ENCODE assay signal across 16 cellular contexts in the genomic region with DNA sequence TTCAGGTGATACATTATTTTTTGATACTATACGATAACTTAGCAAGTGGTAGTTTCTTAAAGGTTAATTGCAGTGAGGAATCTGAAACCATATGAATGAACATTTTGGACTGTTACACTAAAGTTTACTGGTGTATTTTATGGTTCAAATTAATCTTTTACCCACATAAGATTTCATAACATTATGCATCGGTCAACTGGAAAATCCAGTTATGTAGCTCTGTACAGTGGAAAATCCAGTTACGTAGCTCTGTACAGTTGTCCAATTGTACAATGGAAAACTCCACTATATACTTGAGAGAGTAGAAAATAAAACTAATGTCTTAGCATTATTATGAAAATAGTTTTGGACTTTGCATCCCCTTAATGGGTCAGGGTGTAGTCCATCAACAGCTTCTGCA. TPM values are rescaled to one million over a fixed set of nuclear protein-coding genes. Genes with fewer than 3 reads are reported as not detected.
DNase-seq lines count a peak whose midpoint lies in the region; TF ChIP-seq lines count a peak whose summit lies in the region.
"Had no signal": no experiment of that assay in that cellular context is flagged by ENCODE, and none has a peak within 500 bp of the region (broad histone marks: within the 10 kb centered on the region; RNA-seq: fewer than 3 reads in every experiment).

No MANE protein-coding gene starts in this region.

- intact Hi-C loops in colonic mucosa (cut with DNase I): no loop called here

- H3K4me1 ChIP-seq in colonic mucosa: peaks cover 15% of the 10 kb centered on the region
- peaks cover 10% of the 10 kb centered on the region for H3K4me1 ChIP-seq in osteoblast (ENCODE audit: insufficient read depth, low read length)

- peak overlapping the region in 1 of 2 donors; percentile 32 for H3K9ac ChIP-seq in colonic mucosa (ENCODE audit: low read depth in 2 of 2, low read length in 2 of 2)

- H4K20me1 ChIP-seq in osteoblast (ENCODE audit: insufficient read depth, low read length): peaks cover 15% of the 10 kb centered on the region

- no peaks in the 10 kb centered on the region for H3K27me3 ChIP-seq in colonic mucosa
- no peaks in the 10 kb centered on the region for H3K27me3 ChIP-seq in osteoblast (ENCODE audit: insufficient read depth, low read length)
- H3K27me3 ChIP-seq in MG63: no peaks in the 10 kb centered on the region
- H3K27me3 ChIP-seq: upper lobe of left lung had no signal

- H3K4me3 ChIP-seq in colonic mucosa (no peak overlapping the region), osteoblast (ENCODE audit: insufficient read depth, low read length) (no peak overlapping the region), MG63 (no peak overlapping the region)

- no peak overlapping the region for H3K4me2 ChIP-seq in osteoblast (ENCODE audit: insufficient read depth, low read length)

- no peak overlapping the region for H2AFZ ChIP-seq in osteoblast (ENCODE audit: low read length)

- H3K9me3 ChIP-seq in colonic mucosa: no peaks in the 10 kb centered on the region
- H3K9me3 ChIP-seq in osteoblast (ENCODE audit: low read depth, low read length): no peaks in the 10 kb centered on the region
- peaks cover under 1% of the 10 kb centered on the region; the same call in 1 of the 2 replicates for H3K9me3 ChIP-seq in MG63
- H3K9me3 ChIP-seq: upper lobe of left lung had no signal

- H3K27ac ChIP-seq in colonic mucosa (peak overlapping the region; percentile 97), osteoblast (ENCODE audit: low read depth, low read length) (no peak overlapping the region)

- H3K36me3 ChIP-seq in colonic mucosa (no peaks in the 10 kb centered on the region), osteoblast (ENCODE audit: insufficient read depth, low read length) (no peaks in the 10 kb centered on the region), MG63 (no peaks in the 10 kb centered on the region)
- H3K36me3 ChIP-seq: upper lobe of left lung had no signal

- H3K79me2 ChIP-seq in osteoblast (ENCODE audit: insufficient read depth, low read length): peaks cover 28% of the 10 kb centered on the region

- DNase-seq in NCI-H510A treated with DMSO at 0.1 percent for 48 hours (lab: John Stamatoyannopoulos, UW) (peak; percentile 54), NCI-H510A (lab: John Stamatoyannopoulos, UW) (no peak), NCI-H526 treated with DMSO at 0.1 percent for 48 hours (lab: John Stamatoyannopoulos, UW) (peak; percentile 18), colonic mucosa (peak; percentile 42), osteoblast (ENCODE audit: insufficient read length, low spot score, missing footprints) (peak; percentile 3), NCI-H446 treated with DMSO at 0.1 percent for 48 hours (lab: John Stamatoyannopoulos, UW) (no peak), MG63 (no peak), OCI-M1 (lab: John Stamatoyannopoulos, UW) (no peak)
- DNase-seq: activated effector memory CD4-positive, alpha-beta T cell treated with Interleukin-2 at 50 U/mL for 16 hours; cortex of kidney; NCI-H2029 treated with DMSO at 0.1 percent for 48 hours; T-helper 9 cell; upper lobe of left lung had no signal

- no peak for TF ChIP-seq CTCF in colonic mucosa (IDR thresholded peaks at IDR 0.05)
- no peak for TF ChIP-seq CTCF in osteoblast (IDR thresholded peaks at IDR 0.05; ENCODE audit: extremely low read depth, low read depth, low read length)

RNA-seq across cellular contexts. Expression of a gene that starts 2.0 kb away (rescaled TPM):
- total RNA-seq in colonic mucosa (10 to 100 TPM; 67.6 to 88.4 TPM), osteoblast (36.9 and 43.3 TPM in 2 replicates)
- 80.9 and 92.4 TPM in 2 replicates for total RNA-seq in MG63 (2014; rRNA removed; shearing (Covaris generic); ENCODE audit: low replicate concordance)

RNA-seq across cellular contexts. Expression of a gene that starts 59.5 kb away (rescaled TPM):
- total RNA-seq in colonic mucosa (under 1 TPM in 1 of 2 donors, not detected in 1; 0.35 TPM), osteoblast (under 0.01 TPM in 1 of 2 replicates, not detected in the other)
- total RNA-seq in MG63 (2014; rRNA removed; shearing (Covaris generic); ENCODE audit: low replicate concordance): not detected in 2 replicates
- total RNA-seq: A172, fibroblast of villous mesenchyme, H1 had no signal

Comparison
In these comparisons a context has a peak if more than half of its experiments do, and no peak if none do; other contexts are left out.
1. DNase-seq: peak in NCI-H510A treated with DMSO at 0.1 percent for 48 hours (single experiment), NCI-H526 treated with DMSO at 0.1 percent for 48 hours (single experiment), colonic mucosa (single experiment) and osteoblast (single experiment); none in NCI-H510A (single experiment), NCI-H446 treated with DMSO at 0.1 percent for 48 hours (single experiment), MG63 (single experiment) and OCI-M1 (single experiment).